Comparison of ENCODE assay signal across 14 cellular contexts in the genomic region with DNA sequence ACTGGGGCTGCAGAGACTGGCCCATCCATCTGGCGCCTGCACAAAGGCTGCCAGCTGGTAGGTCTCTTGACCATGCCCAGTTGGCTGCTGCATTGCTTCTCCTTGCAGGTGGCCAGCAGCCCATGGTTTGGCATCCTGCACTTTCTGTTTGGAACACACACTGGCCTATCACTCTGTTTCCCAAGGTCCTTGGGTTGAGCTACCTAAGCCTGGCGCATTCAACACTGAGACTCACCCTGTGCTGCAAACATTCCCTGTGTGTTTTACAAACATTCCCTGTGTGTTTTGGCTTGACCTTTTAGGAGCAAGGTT. TPM values are rescaled to one million over a fixed set of nuclear protein-coding genes. Genes with fewer than 3 reads are reported as not detected.
DNase-seq lines count a peak whose midpoint lies in the region; ATAC-seq, FAIRE-seq and TF ChIP-seq lines count a peak whose summit lies in the region.
"Had no signal": no experiment of that assay in that cellular context is flagged by ENCODE, and none has a peak within 500 bp of the region (broad histone marks: within the 10 kb centered on the region; RNA-seq: fewer than 3 reads in every experiment).

No MANE protein-coding gene starts in this region.

- DNase-seq in CD4-positive, CD25-positive, alpha-beta regulatory T cell: no peak
- DNase-seq in NCI-H446 treated with DMSO at 0.1 percent for 48 hours (lab: John Stamatoyannopoulos, UW): peak; percentile 57
- DNase-seq in endodermal cell: no peak
- DNase-seq in osteoblast (ENCODE audit: insufficient read length, low spot score, missing footprints): no peak
- no peak for DNase-seq in lower leg skin (ENCODE audit: low spot score in 2 of 2)
- DNase-seq in GM12892 (ENCODE audit: insufficient read length): no peak
- no peak for DNase-seq in islet precursor cell
- DNase-seq in COLO829 (ENCODE audit: low spot score): no peak
- DNase-seq: activated B cell treated with CpG ODN at 0.5 μM for 24 hours; effector CD8-positive, alpha-beta T cell; NCI-H1436 had no signal

- H3K9me3 ChIP-seq in CD4-positive, CD25-positive, alpha-beta regulatory T cell (ENCODE audit: control insufficient read depth in 2 of 2, low read length in 2 of 2): no peaks in the 10 kb centered on the region
- no peaks in the 10 kb centered on the region for H3K9me3 ChIP-seq in endodermal cell (ENCODE audit: control insufficient read depth, low read length)
- H3K9me3 ChIP-seq in osteoblast (ENCODE audit: low read depth, low read length): no peaks in the 10 kb centered on the region
- H3K9me3 ChIP-seq: BLaER1 treated with 17β-estradiol and CSF1 and Interleukin-3, amounts not matched to agents 10 nM and 100 nM; uterus had no signal

- no peak overlapping the region for H3K4me3 ChIP-seq in CD4-positive, CD25-positive, alpha-beta regulatory T cell (ENCODE audit: low read depth, low read length)
- H3K4me3 ChIP-seq in endodermal cell (ENCODE audit: low read length) (no peak overlapping the region), osteoblast (ENCODE audit: insufficient read depth, low read length) (no peak overlapping the region), lower leg skin (ENCODE audit: low read depth, poor library complexity, severe bottlenecking) (no peak overlapping the region)
- H3K4me3 ChIP-seq: BLaER1 treated with 17β-estradiol and CSF1 and Interleukin-3, amounts not matched to agents 10 nM and 100 nM; uterus had no signal

- 91% methylated on average over 2 of the region's 2 CpGs; no CpG with 5 or more reads in 1 of the 2 experiments for WGBS in endodermal cell (ENCODE audit: insufficient coverage in 1 of 2, insufficient read length in 1 of 2), 2 experiments
- 88 to 98% methylated on average over 2 of the region's 2 CpGs for WGBS in lower leg skin, 2 donors

- H3K9ac ChIP-seq in endodermal cell (ENCODE audit: extremely low read depth, low read length, poor library complexity, severe bottlenecking): no peak overlapping the region
- H3K9ac ChIP-seq: BLaER1 treated with 17β-estradiol and CSF1 and Interleukin-3, amounts not matched to agents 10 nM and 100 nM had no signal

- peak overlapping the region; percentile 18 for H3K4me2 ChIP-seq in osteoblast (ENCODE audit: insufficient read depth, low read length)
- H3K4me2 ChIP-seq: BLaER1 treated with 17β-estradiol and CSF1 and Interleukin-3, amounts not matched to agents 10 nM and 100 nM had no signal

- no peak overlapping the region for H3K27ac ChIP-seq in CD4-positive, CD25-positive, alpha-beta regulatory T cell (ENCODE audit: insufficient read depth, low read length, poor library complexity, severe bottlenecking)
- H3K27ac ChIP-seq in endodermal cell (ENCODE audit: low read depth, low read length) (no peak overlapping the region), osteoblast (ENCODE audit: low read depth, low read length) (no peak overlapping the region)
- H3K27ac ChIP-seq: BLaER1 treated with 17β-estradiol and CSF1 and Interleukin-3, amounts not matched to agents 10 nM and 100 nM had no signal

- H3K27me3 ChIP-seq in CD4-positive, CD25-positive, alpha-beta regulatory T cell (ENCODE audit: control insufficient read depth, insufficient read depth, low read length): no peaks in the 10 kb centered on the region
- no peaks in the 10 kb centered on the region for H3K27me3 ChIP-seq in endodermal cell (ENCODE audit: control insufficient read depth, insufficient read depth, low read length, poor library complexity, severe bottlenecking)
- H3K27me3 ChIP-seq in osteoblast (ENCODE audit: insufficient read depth, low read length): no peaks in the 10 kb centered on the region
- H3K27me3 ChIP-seq: BLaER1 treated with 17β-estradiol and CSF1 and Interleukin-3, amounts not matched to agents 10 nM and 100 nM; uterus had no signal

- no peaks in the 10 kb centered on the region for H3K27me3 Mint-ChIP-seq in CD4-positive, CD25-positive, alpha-beta regulatory T cell
- no peaks in the 10 kb centered on the region for H3K27me3 Mint-ChIP-seq in endodermal cell (ENCODE audit: insufficient read depth)
- H3K27me3 Mint-ChIP-seq: activated B cell treated with CpG ODN at 0.5 μM for 24 hours had no signal

- H3K79me2 ChIP-seq in osteoblast (ENCODE audit: insufficient read depth, low read length): peaks cover 81% of the 10 kb centered on the region

- intact Hi-C loops in lower leg skin (cut with DNase I; ENCODE audit: low total_unique reads): no loop called here

- H4K20me1 ChIP-seq in osteoblast (ENCODE audit: insufficient read depth, low read length): peaks cover 26% of the 10 kb centered on the region

- peaks cover 27% of the 10 kb centered on the region for H3K4me1 ChIP-seq in CD4-positive, CD25-positive, alpha-beta regulatory T cell (ENCODE audit: control insufficient read depth, insufficient read depth, low read length, poor library complexity, severe bottlenecking)
- H3K4me1 ChIP-seq in endodermal cell (ENCODE audit: control insufficient read depth, insufficient read depth, low read length) (no peaks in the 10 kb centered on the region), osteoblast (ENCODE audit: insufficient read depth, low read length) (peaks cover 47% of the 10 kb centered on the region)

- H3K36me3 Mint-ChIP-seq in CD4-positive, CD25-positive, alpha-beta regulatory T cell: peaks cover 25% of the 10 kb centered on the region
- H3K36me3 Mint-ChIP-seq in endodermal cell (ENCODE audit: low read depth): peaks cover 14% of the 10 kb centered on the region

- H3K9me3 Mint-ChIP-seq in CD4-positive, CD25-positive, alpha-beta regulatory T cell: no peaks in the 10 kb centered on the region
- H3K9me3 Mint-ChIP-seq in endodermal cell: no peaks in the 10 kb centered on the region
- H3K9me3 Mint-ChIP-seq: activated B cell treated with CpG ODN at 0.5 μM for 24 hours; activated naive CD4-positive, alpha-beta T cell treated with anti-CD3 and anti-CD28 coated beads, Interleukin-2, amount 50 U/mL, for 72 hours had no signal

- TF ChIP-seq CTCF in endodermal cell (conservative IDR thresholded peaks at IDR 0.05) (no peak), osteoblast (IDR thresholded peaks at IDR 0.05; ENCODE audit: extremely low read depth, low read depth, low read length) (no peak), lower leg skin (IDR thresholded peaks at IDR 0.05) (no peak)

- H3K36me3 ChIP-seq in CD4-positive, CD25-positive, alpha-beta regulatory T cell (ENCODE audit: control insufficient read depth, insufficient read depth, low read length): peaks cover 39% of the 10 kb centered on the region
- peaks cover 6% of the 10 kb centered on the region for H3K36me3 ChIP-seq in endodermal cell (ENCODE audit: control insufficient read depth, insufficient read depth, low read length)
- peaks cover 26% of the 10 kb centered on the region for H3K36me3 ChIP-seq in osteoblast (ENCODE audit: insufficient read depth, low read length)
- H3K36me3 ChIP-seq: uterus had no signal

- H3K4me1 Mint-ChIP-seq in CD4-positive, CD25-positive, alpha-beta regulatory T cell: peaks cover 7 to 67% (median 39%) of the 10 kb centered on the region in 4 donors
- H3K4me1 Mint-ChIP-seq in endodermal cell: peaks cover 11% of the 10 kb centered on the region

- FAIRE-seq in GM12892 (lab: Jason Lieb, UNC): no peak

- H3K4me3 Mint-ChIP-seq in CD4-positive, CD25-positive, alpha-beta regulatory T cell: no peak overlapping the region
- no peak overlapping the region for H3K4me3 Mint-ChIP-seq in endodermal cell
- H3K4me3 Mint-ChIP-seq: activated B cell treated with CpG ODN at 0.5 μM for 24 hours had no signal

- no peak for ATAC-seq in CD4-positive, CD25-positive, alpha-beta regulatory T cell (ENCODE audit: low read depth in 2 of 2)
- ATAC-seq: activated naive CD4-positive, alpha-beta T cell treated with anti-CD3 and anti-CD28 coated beads, Interleukin-2, amount 50 U/mL, for 72 hours had no signal

- TF ChIP-seq POLR2A in lower leg skin (IDR thresholded peaks at IDR 0.05) (no peak), GM12892 (IDR thresholded peaks at IDR 0.05; ENCODE audit: low read depth, low read length) (no peak)

- no peak overlapping the region for H2AFZ ChIP-seq in osteoblast (ENCODE audit: low read length)

- peak overlapping the region in 2 of 3 donors; percentile 56 to 78 for H3K27ac Mint-ChIP-seq in CD4-positive, CD25-positive, alpha-beta regulatory T cell
- peak overlapping the region; percentile 6 for H3K27ac Mint-ChIP-seq in endodermal cell
- H3K27ac Mint-ChIP-seq: activated B cell treated with CpG ODN at 0.5 μM for 24 hours had no signal

RNA-seq across cellular contexts. Expression of gene TACR2, which starts 55.5 kb away (rescaled TPM):
- not detected for total RNA-seq in CD4-positive, CD25-positive, alpha-beta regulatory T cell
- polyA plus RNA-seq in CD4-positive, CD25-positive, alpha-beta regulatory T cell: under 1 TPM in 2 of 4 donors, not detected in 2; 0.13 to 0.14 TPM
- total RNA-seq in endodermal cell (not detected), osteoblast (0.29 and 0.36 TPM in 2 replicates), lower leg skin (1 to 10 TPM in 2 of 4 donors, under 1 TPM in 1, not detected in 1; 0.29 to 1.8 (median 1.7) TPM)
- polyA plus RNA-seq in endodermal cell (2013, experiment 1 of 2): not detected
- polyA plus RNA-seq in endodermal cell (2013, experiment 2 of 2): not detected
- polyA plus RNA-seq in GM12892 (2012; ENCODE audit: missing spikeins): 0.45 TPM
- total RNA-seq: activated B cell treated with CpG ODN at 0.5 μM for 24 hours had no signal
